In the genomic region with DNA sequence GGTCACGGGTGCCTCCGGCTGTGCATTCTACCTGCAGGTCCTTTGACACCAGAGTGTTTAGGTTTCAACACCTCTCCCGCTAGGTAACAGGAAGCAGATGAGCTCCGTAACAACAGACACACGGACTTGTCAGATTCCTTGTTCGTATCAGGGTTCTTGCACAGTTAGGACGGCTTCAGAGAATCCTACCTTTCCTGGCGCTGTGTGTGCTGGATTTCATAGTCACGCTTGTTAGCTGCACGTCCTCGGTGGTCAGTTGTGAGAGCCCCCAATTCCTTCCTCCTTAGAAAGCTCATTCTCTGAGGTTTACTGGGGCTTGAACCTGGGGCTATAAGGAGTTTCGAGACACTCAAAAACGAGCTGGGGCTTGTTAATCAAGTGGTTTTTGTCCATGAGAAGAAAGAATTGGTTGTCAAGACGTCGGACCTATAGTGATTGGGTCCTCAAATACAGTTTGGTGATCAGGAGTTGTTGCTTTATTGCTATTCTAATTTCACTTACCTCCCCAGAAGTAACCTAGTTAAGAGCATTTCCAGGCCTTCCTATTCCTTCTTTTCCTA, we compare ENCODE assay signal across 8 cellular contexts. TPM values are rescaled to one million over a fixed set of nuclear protein-coding genes. Genes with fewer than 3 reads are reported as not detected.
DNase-seq lines count a peak whose midpoint lies in the region; ATAC-seq and TF ChIP-seq lines count a peak whose summit lies in the region.

No MANE protein-coding gene starts in this region.

- H3K4me3 Mint-ChIP-seq in natural killer cell treated with Interleukin-12 subunit alpha and Interleukin-12 subunit beta and Interleukin-15 and Interleukin-18, amount 100 ng/mL, for 72 hours, result peak overlapping the region; percentile 99

- peaks cover 38 to 42% of the 10 kb centered on the region in 2 donors for H3K4me1 Mint-ChIP-seq in natural killer cell treated with Interleukin-12 subunit alpha and Interleukin-12 subunit beta and Interleukin-15 and Interleukin-18, amount 100 ng/mL, for 72 hours (ENCODE audit: low read depth in 2 of 2)

- H3K27me3 Mint-ChIP-seq in natural killer cell treated with Interleukin-12 subunit alpha and Interleukin-12 subunit beta and Interleukin-15 and Interleukin-18, amount 100 ng/mL, for 72 hours, result no peaks in the 10 kb centered on the region

- intact Hi-C loops in dorsolateral prefrontal cortex (cut with DNase I), result loop anchor here in 1 of 2 donors (1.0 to 2.0 kb wide), 3 partner anchors 31 to 53 kb away; no protein-coding TSS in a partner anchor

- H3K27ac Mint-ChIP-seq in natural killer cell treated with Interleukin-12 subunit alpha and Interleukin-12 subunit beta and Interleukin-15 and Interleukin-18, amount 100 ng/mL, for 72 hours, result peak overlapping the region; percentile 85 to 96

- no peak for TF ChIP-seq CTCF in dorsolateral prefrontal cortex (IDR thresholded peaks at IDR 0.05 in 54 of 56, conservative IDR thresholded peaks at IDR 0.05 in 2 of 56; ENCODE audit: low read depth in 1 of 56, partially characterized antibody in 56 of 56)

- no peaks in the 10 kb centered on the region for H3K9me3 Mint-ChIP-seq in natural killer cell treated with Interleukin-12 subunit alpha and Interleukin-12 subunit beta and Interleukin-15 and Interleukin-18, amount 100 ng/mL, for 72 hours

- H3K36me3 Mint-ChIP-seq in natural killer cell treated with Interleukin-12 subunit alpha and Interleukin-12 subunit beta and Interleukin-15 and Interleukin-18, amount 100 ng/mL, for 72 hours, result peaks cover 18% of the 10 kb centered on the region

- DNase-seq in NCI-H1105 treated with DMSO at 0.1 percent for 48 hours (lab: John Stamatoyannopoulos, UW) (peak; percentile 23), NCI-H1105 (lab: John Stamatoyannopoulos, UW) (no peak), NCI-H526 treated with DMSO at 0.1 percent for 48 hours (lab: John Stamatoyannopoulos, UW) (peak; percentile 82), dorsolateral prefrontal cortex (no peak), middle frontal gyrus (ENCODE audit: extremely low spot score, low spot score) (no peak), ecto neural progenitor cell (ENCODE audit: low spot score) (no peak)
- no peak for DNase-seq in natural killer cell treated with Interleukin-12 subunit alpha and Interleukin-12 subunit beta and Interleukin-15 and Interleukin-18, amount 100 ng/mL, for 72 hours (ENCODE audit: low spot score)
- DNase-seq in stimulated activated CD4-positive, alpha-beta T cell treated with anti-CD3 and anti-CD28 coated beads, Interleukin-4, amount 100 ng/mL, for 1 hour, result no peak

- H3K27me3 ChIP-seq in dorsolateral prefrontal cortex, result no peaks in the 10 kb centered on the region

- ATAC-seq in natural killer cell treated with Interleukin-12 subunit alpha and Interleukin-12 subunit beta and Interleukin-15 and Interleukin-18, amount 100 ng/mL, for 72 hours, result no peak

- H3K27ac ChIP-seq in dorsolateral prefrontal cortex, result peak overlapping the region; percentile 17 to 100 (median 98)

- peak overlapping the region; percentile 46 to 92 (median 75) for H3K4me3 ChIP-seq in dorsolateral prefrontal cortex

RNA-seq across cellular contexts. Expression of gene DDB2, which starts 0.7 kb away (rescaled TPM):
- 10 to 100 TPM in 118 of 120 experiments, 1 to 10 TPM in 2; 7.0 to 40.6 (median 19.7) TPM for total RNA-seq in dorsolateral prefrontal cortex
- 10 to 100 TPM; 47.9 to 71.7 TPM for total RNA-seq in natural killer cell treated with Interleukin-12 subunit alpha and Interleukin-12 subunit beta and Interleukin-15 and Interleukin-18, amount 100 ng/mL, for 72 hours

RNA-seq across cellular contexts. Expression of gene PACSIN3, which starts 29.2 kb away (rescaled TPM):
- total RNA-seq in dorsolateral prefrontal cortex, result 10 to 100 TPM in 117 of 120 experiments, 1 to 10 TPM in 3; 7.7 to 54.9 (median 21.5) TPM
- total RNA-seq in natural killer cell treated with Interleukin-12 subunit alpha and Interleukin-12 subunit beta and Interleukin-15 and Interleukin-18, amount 100 ng/mL, for 72 hours, result 1 to 10 TPM; 1.1 to 4.0 TPM

RNA-seq across cellular contexts. Expression of gene ACP2, which starts 33.2 kb away (rescaled TPM):
- total RNA-seq in dorsolateral prefrontal cortex, result 10 to 100 TPM; 23.3 to 58.3 (median 37.1) TPM
- 10 to 100 TPM; 27.3 to 33.3 TPM for total RNA-seq in natural killer cell treated with Interleukin-12 subunit alpha and Interleukin-12 subunit beta and Interleukin-15 and Interleukin-18, amount 100 ng/mL, for 72 hours

RNA-seq across cellular contexts. Expression of gene ARFGAP2, which starts 38.8 kb away (rescaled TPM):
- total RNA-seq in dorsolateral prefrontal cortex, result 100 to 1,000 TPM in 110 of 120 experiments, 10 to 100 TPM in 10; 84.8 to 149 (median 114) TPM
- 100 to 1,000 TPM; 117 to 151 TPM for total RNA-seq in natural killer cell treated with Interleukin-12 subunit alpha and Interleukin-12 subunit beta and Interleukin-15 and Interleukin-18, amount 100 ng/mL, for 72 hours

RNA-seq across cellular contexts. Expression of gene NR1H3, which starts 42.4 kb away (rescaled TPM):
- 10 to 100 TPM; 12.9 to 37.0 (median 21.7) TPM for total RNA-seq in dorsolateral prefrontal cortex
- 1 to 10 TPM; 6.3 to 8.9 TPM for total RNA-seq in natural killer cell treated with Interleukin-12 subunit alpha and Interleukin-12 subunit beta and Interleukin-15 and Interleukin-18, amount 100 ng/mL, for 72 hours

Comparison
In these comparisons a context has a peak if more than half of its experiments do, and no peak if none do; other contexts are left out.
1. DNase-seq: peak in NCI-H1105 treated with DMSO at 0.1 percent for 48 hours (single experiment) and NCI-H526 treated with DMSO at 0.1 percent for 48 hours (single experiment); none in NCI-H1105 (single experiment), dorsolateral prefrontal cortex (0 of 10), natural killer cell treated with Interleukin-12 subunit alpha and Interleukin-12 subunit beta and Interleukin-15 and Interleukin-18, amount 100 ng/mL, for 72 hours (single experiment), middle frontal gyrus (single experiment), ecto neural progenitor cell (single experiment) and stimulated activated CD4-positive, alpha-beta T cell treated with anti-CD3 and anti-CD28 coated beads, Interleukin-4, amount 100 ng/mL, for 1 hour (single experiment).